ENCODE assay signal across 1 cellular context in the genomic region with DNA sequence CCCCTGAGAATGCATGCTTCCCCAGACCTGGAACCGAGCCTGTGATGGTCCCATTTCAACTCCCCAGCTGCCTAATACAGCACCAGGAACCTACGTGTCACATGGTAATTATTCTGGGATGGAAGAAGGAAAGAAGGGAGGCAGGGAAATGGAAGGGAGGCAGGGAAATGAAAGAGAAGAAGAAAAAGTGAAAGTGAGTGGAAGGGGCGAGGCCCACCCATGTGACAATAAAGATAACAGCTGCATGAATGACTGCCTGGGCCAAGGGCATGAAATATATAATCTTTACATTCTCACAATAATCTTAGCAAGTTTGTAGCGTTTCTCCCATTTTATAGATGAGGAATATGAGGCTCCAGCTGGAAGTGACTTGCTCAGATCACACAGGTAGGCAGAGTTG.
TF ChIP-seq lines count a peak whose summit lies in the region.

No MANE protein-coding gene starts in this region.

TF ChIP-seq in GM23338, 12 proteins besides CTCF, POLR2A, EP300 and RAD21:
- TF ChIP-seq CREB1 (CRISPR knock-in tag; IDR thresholded peaks at IDR 0.05; ENCODE audit: low read depth): no peak
- TF ChIP-seq, protein P1, sequence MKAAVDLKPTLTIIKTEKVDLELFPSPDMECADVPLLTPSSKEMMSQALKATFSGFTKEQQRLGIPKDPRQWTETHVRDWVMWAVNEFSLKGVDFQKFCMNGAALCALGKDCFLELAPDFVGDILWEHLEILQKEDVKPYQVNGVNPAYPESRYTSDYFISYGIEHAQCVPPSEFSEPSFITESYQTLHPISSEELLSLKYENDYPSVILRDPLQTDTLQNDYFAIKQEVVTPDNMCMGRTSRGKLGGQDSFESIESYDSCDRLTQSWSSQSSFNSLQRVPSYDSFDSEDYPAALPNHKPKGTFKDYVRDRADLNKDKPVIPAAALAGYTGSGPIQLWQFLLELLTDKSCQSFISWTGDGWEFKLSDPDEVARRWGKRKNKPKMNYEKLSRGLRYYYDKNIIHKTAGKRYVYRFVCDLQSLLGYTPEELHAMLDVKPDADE (IDR thresholded peaks at IDR 0.05): no peak
- no peak for TF ChIP-seq JUNB (IDR thresholded peaks at IDR 0.05; ENCODE audit: unreplicated experiment)
- no peak for TF ChIP-seq STAT1 (IDR thresholded peaks at IDR 0.05; ENCODE audit: unreplicated experiment)
